16 cellular contexts compared by ENCODE assay signal in the genomic region with DNA sequence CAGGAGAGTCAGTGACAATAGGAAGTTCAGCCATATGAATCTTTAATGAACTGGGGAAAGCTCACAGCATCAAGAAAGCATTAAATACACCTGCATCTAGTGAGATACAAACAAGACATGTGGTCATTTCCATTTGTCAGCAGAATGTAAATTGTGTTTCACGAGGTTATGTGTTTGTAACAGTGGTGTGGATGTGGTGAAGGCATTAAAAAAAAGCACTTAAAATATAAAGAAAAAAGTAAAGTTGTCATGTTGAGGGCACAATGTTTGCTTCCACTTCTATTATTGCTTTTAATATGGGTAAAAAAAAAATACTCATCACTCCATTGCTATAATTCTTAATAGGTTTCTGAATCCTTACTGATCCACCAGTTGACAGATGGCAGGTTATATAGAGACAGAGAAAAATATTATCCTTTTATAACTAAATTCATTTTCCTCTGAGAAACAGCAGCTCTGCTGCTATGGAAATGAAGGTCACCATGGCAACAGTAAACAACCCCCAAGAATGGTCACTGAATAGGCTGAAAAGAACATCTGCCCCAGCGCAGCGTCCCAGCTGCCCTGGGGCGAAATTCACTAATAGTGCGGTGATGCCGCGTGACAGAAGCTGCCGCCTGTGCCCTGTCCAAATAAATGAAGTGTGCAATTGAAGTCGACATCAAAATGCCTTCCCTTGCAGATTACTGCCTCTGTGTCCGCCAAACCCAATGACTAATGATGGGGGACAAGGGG.
DNase-seq lines count a peak whose midpoint lies in the region; ATAC-seq, FAIRE-seq and TF ChIP-seq lines count a peak whose summit lies in the region.
"Had no signal": no experiment of that assay in that cellular context is flagged by ENCODE, and none has a peak within 500 bp of the region (broad histone marks: within the 10 kb centered on the region; RNA-seq: fewer than 3 reads in every experiment).

No MANE protein-coding gene starts in this region.

- DNase-seq in DMS79 (lab: John Stamatoyannopoulos, UW): peak; percentile 73
- DNase-seq in NCI-H2107 (lab: John Stamatoyannopoulos, UW): peak; percentile 37
- peak; percentile 84 for DNase-seq in SK-N-SH
- no peak for DNase-seq in kidney
- DNase-seq in AG08395 (ENCODE audit: low spot score): no peak
- DNase-seq: activated CD4-positive, alpha-beta memory T cell treated with anti-CD3 and anti-CD28 coated beads, Interleukin-2, amount 10 ng/mL, durations not matched to agents 7 days and 5 days; activated naive CD8-positive, alpha-beta T cell treated with anti-CD3 and anti-CD28 coated beads for 36 hours; NCI-H187; stimulated activated CD4-positive, alpha-beta T cell treated with anti-CD3 and anti-CD28 coated beads, Interleukin-15, amount 100 ng/mL, for 24 hours had no signal

- no peak overlapping the region for H3K4me2 ChIP-seq in SK-N-SH

- no peak for TF ChIP-seq CTCF in SK-N-SH (IDR thresholded peaks at IDR 0.05)
- no peak for TF ChIP-seq CTCF in kidney (IDR thresholded peaks at IDR 0.05; ENCODE audit: borderline replicate concordance, extremely low read depth, insufficient read depth)

- H3K79me2 ChIP-seq in SK-N-SH (ENCODE audit: insufficient read depth): no peaks in the 10 kb centered on the region

- no peaks in the 10 kb centered on the region for H3K27me3 ChIP-seq in SK-N-SH (ENCODE audit: insufficient read depth)
- H3K27me3 ChIP-seq: dorsolateral prefrontal cortex had no signal

- intact Hi-C loops in kidney (cut with DNase I): no loop called here

- 64% methylated on average over 10 of the region's 10 CpGs for WGBS in SK-N-SH (ENCODE audit: low lambda C conversion rate)
- WGBS in mesodermal cell (ENCODE audit: insufficient coverage in 2 of 2), 2 experiments: 68 to 85% methylated on average over 8 to 9 of the region's 10 CpGs

- H4K20me1 ChIP-seq in SK-N-SH (ENCODE audit: insufficient read depth): no peaks in the 10 kb centered on the region

- peaks cover 0 to 26% of the 10 kb centered on the region in 2 experiments; a peak in 2 of 4 replicates for H3K4me1 ChIP-seq in SK-N-SH (ENCODE audit: control insufficient read depth in 1 of 2, insufficient read depth in 2 of 2, low read depth in 1 of 2, low read length in 1 of 2)
- H3K4me1 ChIP-seq in mesodermal cell (ENCODE audit: control insufficient read depth, insufficient read depth, low read length, poor library complexity, severe bottlenecking): peaks cover 21% of the 10 kb centered on the region
- H3K4me1 ChIP-seq in kidney (ENCODE audit: control insufficient read depth in 1 of 2, insufficient read depth in 1 of 2, low read depth in 1 of 2, low read length in 2 of 2): peaks cover 0 to 3% of the 10 kb centered on the region in 2 donors

- TF ChIP-seq EP300 in SK-N-SH (IDR thresholded peaks at IDR 0.05; ENCODE audit: borderline replicate concordance in 1 of 2, low read depth in 1 of 2, low read length in 1 of 2): peak in 1 of 2 experiments; percentile 94; a peak in 2 of 4 replicates

- H3K9ac ChIP-seq in SK-N-SH: no peak overlapping the region
- no peak overlapping the region for H3K9ac ChIP-seq in kidney (ENCODE audit: low read length in 2 of 2)

- no peaks in the 10 kb centered on the region for H3K9me2 ChIP-seq in SK-N-SH

- H3K9me3 ChIP-seq in SK-N-SH (no peaks in the 10 kb centered on the region), mesodermal cell (ENCODE audit: control insufficient read depth, low read length) (no peaks in the 10 kb centered on the region), kidney (ENCODE audit: control insufficient read depth in 1 of 2, low read length in 2 of 2) (no peaks in the 10 kb centered on the region)

- H3K36me3 ChIP-seq in SK-N-SH (replicated peaks in 1 of 2; ENCODE audit: control insufficient read depth in 1 of 2, insufficient read depth in 2 of 2, low read length in 1 of 2) (peaks cover 0 to 8% of the 10 kb centered on the region in 2 experiments), mesodermal cell (ENCODE audit: control insufficient read depth, insufficient read depth, low read length) (peaks cover 27% of the 10 kb centered on the region), kidney (ENCODE audit: control insufficient read depth in 1 of 2, insufficient read depth in 2 of 2, low read length in 2 of 2) (no peaks in the 10 kb centered on the region)

- no peak overlapping the region; a peak in 1 of 4 replicates for H3K4me3 ChIP-seq in SK-N-SH (ENCODE audit: low read depth in 2 of 2, low read length in 1 of 2)
- no peak overlapping the region for H3K4me3 ChIP-seq in mesodermal cell (ENCODE audit: extremely low read depth, insufficient read depth, low read length, poor library complexity, severe bottlenecking)
- no peak overlapping the region for H3K4me3 ChIP-seq in kidney (ENCODE audit: low read length in 2 of 2)

- H3K27ac ChIP-seq in SK-N-SH (ENCODE audit: low read depth in 2 of 2, low read length in 1 of 2) (peak overlapping the region in 1 of 2 experiments; percentile 90; a peak in 2 of 4 replicates), mesodermal cell (ENCODE audit: low read depth, low read length, severe bottlenecking) (peak overlapping the region; percentile 41), kidney (ENCODE audit: low read depth in 2 of 2, low read length in 2 of 2) (no peak overlapping the region)
- H3K27ac ChIP-seq: C4-2B, HL-60 had no signal

- peak; percentile 48 for TF ChIP-seq RAD21 in SK-N-SH (IDR thresholded peaks at IDR 0.05; ENCODE audit: low read length)

- no peak for FAIRE-seq in kidney (lab: Jason Lieb, UNC)

- ATAC-seq in GM21367 (IDR thresholded peaks at IDR 0.05; ENCODE audit: unreplicated experiment) (no peak), HG03469 (IDR thresholded peaks at IDR 0.05; ENCODE audit: unreplicated experiment) (no peak)
- ATAC-seq: stimulated activated effector memory CD8-positive, alpha-beta T cell treated with anti-CD3 and anti-CD28 coated beads, Interleukin-12 subunit alpha, Interleukin-12 subunit beta, amount 100 ng/mL, for 72 hours had no signal

- no peak overlapping the region for H2AFZ ChIP-seq in SK-N-SH (ENCODE audit: low read depth)

- H3F3A ChIP-seq in SK-N-SH (replicated peaks; ENCODE audit: insufficient read depth): no peaks in the 10 kb centered on the region

- CTCF ChIA-PET in SK-N-SH (lab: Yijun Ruan, JAX): interaction anchor here (1.0 to 1.1 kb wide), 2 partner anchors 12 to 22 kb away, joined by 3 to 4 read pairs; no protein-coding TSS in a partner anchor

- POLR2A ChIA-PET in SK-N-SH (lab: Yijun Ruan, JAX): interaction anchor here (1.0 kb wide), 1 partner anchor 22 kb away, joined by 3 read pairs; no protein-coding TSS in a partner anchor

TF ChIP-seq in SK-N-SH, 30 proteins besides CTCF, POLR2A, EP300 and RAD21:
- TF ChIP-seq FOXJ3 (CRISPR knock-in tag; IDR thresholded peaks at IDR 0.05) (peak; percentile 90), CHD2 (IDR thresholded peaks at IDR 0.05; ENCODE audit: low read length, partially characterized antibody) (peak; percentile 76), GATA2 (CRISPR knock-in tag; IDR thresholded peaks at IDR 0.05) (peak; percentile 69), ZBTB33 (IDR thresholded peaks at IDR 0.05; ENCODE audit: borderline replicate concordance, low read depth) (no peak), RFX5 (IDR thresholded peaks at IDR 0.05; ENCODE audit: low read length) (peak; percentile 84; the same call in 1 of the 2 replicates), JUND (IDR thresholded peaks at IDR 0.05) (no peak), RCOR1 (IDR thresholded peaks at IDR 0.05; ENCODE audit: low read length) (peak; percentile 84), EZH2phosphoT487 (IDR thresholded peaks at IDR 0.05; ENCODE audit: borderline replicate concordance, low read depth) (no peak), NRF1 (IDR thresholded peaks at IDR 0.05; ENCODE audit: low read depth, low read length) (no peak), MAX (IDR thresholded peaks at IDR 0.05; ENCODE audit: low read depth) (no peak), YY1 (IDR thresholded peaks at IDR 0.05; ENCODE audit: low read depth) (no peak), NFIC (IDR thresholded peaks at IDR 0.05; ENCODE audit: borderline replicate concordance) (no peak), MXI1 (IDR thresholded peaks at IDR 0.05; ENCODE audit: low read depth, low read length) (peak; percentile 97)
- TF ChIP-seq, protein P1, sequence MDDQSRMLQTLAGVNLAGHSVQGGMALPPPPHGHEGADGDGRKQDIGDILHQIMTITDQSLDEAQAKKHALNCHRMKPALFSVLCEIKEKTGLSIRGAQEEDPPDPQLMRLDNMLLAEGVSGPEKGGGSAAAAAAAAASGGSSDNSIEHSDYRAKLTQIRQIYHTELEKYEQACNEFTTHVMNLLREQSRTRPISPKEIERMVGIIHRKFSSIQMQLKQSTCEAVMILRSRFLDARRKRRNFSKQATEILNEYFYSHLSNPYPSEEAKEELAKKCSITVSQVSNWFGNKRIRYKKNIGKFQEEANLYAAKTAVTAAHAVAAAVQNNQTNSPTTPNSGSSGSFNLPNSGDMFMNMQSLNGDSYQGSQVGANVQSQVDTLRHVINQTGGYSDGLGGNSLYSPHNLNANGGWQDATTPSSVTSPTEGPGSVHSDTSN (IDR thresholded peaks at IDR 0.05): 0 out of 2 replicates have a peak, but pooled peaks have one; percentile 14

Comparison
In these comparisons a context has a peak if more than half of its experiments do, and no peak if none do; other contexts are left out.
1. DNase-seq: peak in DMS79 (single experiment), NCI-H2107 (single experiment) and SK-N-SH (single experiment); none in kidney (single experiment) and AG08395 (single experiment).